In genomic region chr18:25077933-25078707, GRCh38 we compare ENCODE assay signal across 18 cellular contexts.
DNase-seq lines count a peak whose midpoint lies in the region; ATAC-seq and TF ChIP-seq lines count a peak whose summit lies in the region.
"Had no signal": no experiment of that assay in that cellular context is flagged by ENCODE, and none has a peak within 500 bp of the region (broad histone marks: within the 10 kb centered on the region; RNA-seq: fewer than 3 reads in every experiment).

No MANE protein-coding gene starts in this region.

- H4K20me1 ChIP-seq in hepatocyte (ENCODE audit: insufficient read depth, poor library complexity, severe bottlenecking) (no peaks in the 10 kb centered on the region), neural cell (ENCODE audit: insufficient read depth) (no peaks in the 10 kb centered on the region)
- H4K20me1 ChIP-seq: BLaER1 treated with 17β-estradiol and CSF1 and Interleukin-3, amounts not matched to agents 10 nM and 100 nM had no signal

- no peak for TF ChIP-seq RAD21 in neural cell (conservative IDR thresholded peaks at IDR 0.05)

- peak overlapping the region; percentile 95 for H3K27ac ChIP-seq in VCaP
- peak overlapping the region; percentile 67 for H3K27ac ChIP-seq in hepatocyte
- H3K27ac ChIP-seq in neural cell (ENCODE audit: low read length) = peak overlapping the region; percentile 9
- H3K27ac ChIP-seq: BLaER1 treated with 17β-estradiol and CSF1 and Interleukin-3, amounts not matched to agents 10 nM and 100 nM; KMS-11 had no signal

- H3K9me2 ChIP-seq in hepatocyte (replicated peaks; ENCODE audit: insufficient read depth) = no peaks in the 10 kb centered on the region
- no peaks in the 10 kb centered on the region for H3K9me2 ChIP-seq in neural cell (ENCODE audit: insufficient read depth, low read length)

- ATAC-seq in stimulated activated memory B cell treated with anti-CD40 and anti-IgM and Interleukin-4, amounts not matched to agents 10 μg/mL and 1 μg/mL and 100 μg/mL, for 72 hours = no peak
- ATAC-seq: Right ventricle myocardium inferior had no signal

- peaks cover 9% of the 10 kb centered on the region for H3K27me3 Mint-ChIP-seq in type B pancreatic cell
- H3K27me3 Mint-ChIP-seq in stimulated activated memory B cell treated with anti-CD40 and anti-IgM and Interleukin-4, amounts not matched to agents 10 μg/mL and 1 μg/mL and 100 μg/mL, for 72 hours = no peaks in the 10 kb centered on the region

- H3K36me3 ChIP-seq in hepatocyte (replicated peaks; ENCODE audit: insufficient read depth, low read depth) (no peaks in the 10 kb centered on the region), neural cell (ENCODE audit: insufficient read depth, low read length) (no peaks in the 10 kb centered on the region)
- H3K36me3 ChIP-seq: BLaER1 treated with 17β-estradiol and CSF1 and Interleukin-3, amounts not matched to agents 10 nM and 100 nM had no signal

- peak overlapping the region; percentile 28 for H3K4me3 Mint-ChIP-seq in type B pancreatic cell
- no peak overlapping the region for H3K4me3 Mint-ChIP-seq in stimulated activated memory B cell treated with anti-CD40 and anti-IgM and Interleukin-4, amounts not matched to agents 10 μg/mL and 1 μg/mL and 100 μg/mL, for 72 hours
- H3K4me3 Mint-ChIP-seq: CD8-positive, alpha-beta memory T cell; H9 had no signal

- H3K4me1 ChIP-seq in hepatocyte (ENCODE audit: insufficient read depth) = peaks cover 31% of the 10 kb centered on the region
- H3K4me1 ChIP-seq: BLaER1 treated with 17β-estradiol and CSF1 and Interleukin-3, amounts not matched to agents 10 nM and 100 nM had no signal

- peaks cover 4% of the 10 kb centered on the region for H3K36me3 Mint-ChIP-seq in type B pancreatic cell
- H3K36me3 Mint-ChIP-seq in stimulated activated memory B cell treated with anti-CD40 and anti-IgM and Interleukin-4, amounts not matched to agents 10 μg/mL and 1 μg/mL and 100 μg/mL, for 72 hours = no peaks in the 10 kb centered on the region
- H3K36me3 Mint-ChIP-seq: CD8-positive, alpha-beta memory T cell had no signal

- H3K9me3 Mint-ChIP-seq in type B pancreatic cell = no peaks in the 10 kb centered on the region
- no peaks in the 10 kb centered on the region for H3K9me3 Mint-ChIP-seq in stimulated activated memory B cell treated with anti-CD40 and anti-IgM and Interleukin-4, amounts not matched to agents 10 μg/mL and 1 μg/mL and 100 μg/mL, for 72 hours
- H3K9me3 Mint-ChIP-seq: CD8-positive, alpha-beta memory T cell; H9 had no signal

- TF ChIP-seq CTCF in VCaP (conservative IDR thresholded peaks at IDR 0.05) (no peak), hepatocyte (IDR thresholded peaks at IDR 0.05; ENCODE audit: poor library complexity) (no peak), neural cell (IDR thresholded peaks at IDR 0.05; ENCODE audit: poor library complexity, severe bottlenecking) (no peak), type B pancreatic cell (conservative IDR thresholded peaks at IDR 0.05) (no peak)

- H3K79me2 ChIP-seq in hepatocyte (no peaks in the 10 kb centered on the region), neural cell (replicated peaks; ENCODE audit: insufficient read depth, low read length) (no peaks in the 10 kb centered on the region)

- DNase-seq in hepatocyte (ENCODE audit: low spot score) (no peak), type B pancreatic cell (ENCODE audit: extremely low spot score, unreplicated experiment) (no peak), CD1c-positive myeloid dendritic cell (ENCODE audit: extremely low spot score) (no peak), cerebellum (ENCODE audit: low spot score) (no peak)
- DNase-seq: CD8-positive, alpha-beta memory T cell; DMS79; H9; NCI-H1417; NCI-H187; NCI-H2107; NCI-H226; NCI-H524 treated with DMSO at 0.1 percent for 48 hours had no signal

- H3K9ac ChIP-seq in neural cell (ENCODE audit: low read length) = no peak overlapping the region
- H3K9ac ChIP-seq: BLaER1 treated with 17β-estradiol and CSF1 and Interleukin-3, amounts not matched to agents 10 nM and 100 nM; KMS-11 had no signal

- TF ChIP-seq EP300 in neural cell (conservative IDR thresholded peaks at IDR 0.05; ENCODE audit: poor library complexity, severe bottlenecking) = no peak

- H3K9me3 ChIP-seq in hepatocyte (ENCODE audit: low read depth) = no peaks in the 10 kb centered on the region
- H3K9me3 ChIP-seq in neural cell (ENCODE audit: low read length) = no peaks in the 10 kb centered on the region
- H3K9me3 ChIP-seq: BLaER1 treated with 17β-estradiol and CSF1 and Interleukin-3, amounts not matched to agents 10 nM and 100 nM had no signal

- no peak overlapping the region for H2AFZ ChIP-seq in hepatocyte
- no peak overlapping the region for H2AFZ ChIP-seq in neural cell (ENCODE audit: low read depth, low read length)

- H3K4me3 ChIP-seq in hepatocyte (no peak overlapping the region), neural cell (ENCODE audit: low read length) (no peak overlapping the region)
- H3K4me3 ChIP-seq: BLaER1 treated with 17β-estradiol and CSF1 and Interleukin-3, amounts not matched to agents 10 nM and 100 nM had no signal

- H3K27me3 ChIP-seq in hepatocyte = no peaks in the 10 kb centered on the region
- H3K27me3 ChIP-seq in neural cell (ENCODE audit: insufficient read depth, low read depth, low read length) = no peaks in the 10 kb centered on the region
- H3K27me3 ChIP-seq: BLaER1 treated with 17β-estradiol and CSF1 and Interleukin-3, amounts not matched to agents 10 nM and 100 nM had no signal

- WGBS in hepatocyte (ENCODE audit: low lambda C conversion rate, missing lambda C conversion rate) = 83% methylated on average over 18 of the region's 18 CpGs

- peak overlapping the region; percentile 33 for H3K27ac Mint-ChIP-seq in type B pancreatic cell
- H3K27ac Mint-ChIP-seq in stimulated activated memory B cell treated with anti-CD40 and anti-IgM and Interleukin-4, amounts not matched to agents 10 μg/mL and 1 μg/mL and 100 μg/mL, for 72 hours = no peak overlapping the region
- H3K27ac Mint-ChIP-seq: CD8-positive, alpha-beta memory T cell had no signal

- H3K4me2 ChIP-seq in hepatocyte (no peak overlapping the region), neural cell (ENCODE audit: low read length) (no peak overlapping the region)
- H3K4me2 ChIP-seq: BLaER1 treated with 17β-estradiol and CSF1 and Interleukin-3, amounts not matched to agents 10 nM and 100 nM; KMS-11 had no signal

- H3K4me1 Mint-ChIP-seq in type B pancreatic cell (ENCODE audit: unreplicated experiment) = peaks cover 66% of the 10 kb centered on the region
- no peaks in the 10 kb centered on the region for H3K4me1 Mint-ChIP-seq in stimulated activated memory B cell treated with anti-CD40 and anti-IgM and Interleukin-4, amounts not matched to agents 10 μg/mL and 1 μg/mL and 100 μg/mL, for 72 hours
- H3K4me1 Mint-ChIP-seq: CD8-positive, alpha-beta memory T cell had no signal

- no peaks in the 10 kb centered on the region for H3F3A ChIP-seq in neural cell (ENCODE audit: insufficient read depth, low read length, poor library complexity, severe bottlenecking)

TF ChIP-seq in neural cell, 6 proteins besides CTCF, POLR2A, EP300 and RAD21:
- TF ChIP-seq EZH2 (IDR thresholded peaks at IDR 0.05; ENCODE audit: borderline replicate concordance, insufficient read depth, low read length, poor library complexity, severe bottlenecking) (no peak), REST (IDR thresholded peaks at IDR 0.05; ENCODE audit: borderline replicate concordance) (no peak)

Comparison
In these comparisons a context has a peak if more than half of its experiments do, and no peak if none do; other contexts are left out.
1. H3K27ac ChIP-seq: peak in every context shown above with its lines; median percentile 95 in VCaP; 67 in hepatocyte; 9 in neural cell.